Comparison of ENCODE assay signal across 8 cellular contexts in genomic region chr3:175941352-175941751, GRCh38.
DNase-seq lines count a peak whose midpoint lies in the region; ATAC-seq and TF ChIP-seq lines count a peak whose summit lies in the region.

No MANE protein-coding gene starts in this region.

- POLR2A ChIA-PET in naive thymus-derived CD8-positive, alpha-beta T cell (lab: Charles Lee) = no interaction called here

- TF ChIP-seq POLR2A in right lobe of liver (IDR thresholded peaks at IDR 0.05) = no peak

- H3K36me3 ChIP-seq in right lobe of liver = no peaks in the 10 kb centered on the region

- H3K4me3 ChIP-seq in GM12865 (ENCODE audit: low read depth, low read length) (no peak overlapping the region), right lobe of liver (peak overlapping the region in 1 of 3 donors; percentile 22)

- TF ChIP-seq CTCF in GM12865 (IDR thresholded peaks at IDR 0.05; ENCODE audit: insufficient read depth, low read depth, low read length, missing control alignments) (peak; percentile 68), VCaP (conservative IDR thresholded peaks at IDR 0.05) (0 out of 2 replicates have a peak, but pooled peaks have one; percentile 11), right lobe of liver (IDR thresholded peaks at IDR 0.05) (peak; percentile 23 to 64 (median 50))

- no peaks in the 10 kb centered on the region for H3K4me1 Mint-ChIP-seq in naive thymus-derived CD8-positive, alpha-beta T cell

- no peaks in the 10 kb centered on the region for H3K9me3 ChIP-seq in right lobe of liver

- peaks cover 15 to 54% (median 42%) of the 10 kb centered on the region in 9 donors for H3K9me3 Mint-ChIP-seq in naive thymus-derived CD8-positive, alpha-beta T cell

- H3K27ac Mint-ChIP-seq in naive thymus-derived CD8-positive, alpha-beta T cell = no peak overlapping the region

- DNase-seq in GM12865 (ENCODE audit: low read depth) (peak; percentile 54), right lobe of liver (peak in 2 of 3 donors; percentile 27 to 54)
- DNase-seq in central memory CD4-positive, alpha-beta T cell = no peak
- no peak for DNase-seq in activated naive CD4-positive, alpha-beta T cell (lab: John Stamatoyannopoulos, UW)
- no peak for DNase-seq in activated naive CD4-positive, alpha-beta T cell treated with anti-CD3 and anti-CD28 coated beads, Interleukin-2, amount 50 U/mL, for 16 hours
- no peak for DNase-seq in naive thymus-derived CD8-positive, alpha-beta T cell

- peaks cover 0 to 6% (median 0%) of the 10 kb centered on the region in 3 donors for H3K36me3 Mint-ChIP-seq in naive thymus-derived CD8-positive, alpha-beta T cell

- no peaks in the 10 kb centered on the region for H3K27me3 Mint-ChIP-seq in naive thymus-derived CD8-positive, alpha-beta T cell

- no peaks in the 10 kb centered on the region for H3K27me3 ChIP-seq in right lobe of liver

- no peak overlapping the region for H3K4me3 Mint-ChIP-seq in naive thymus-derived CD8-positive, alpha-beta T cell

- intact Hi-C loops in right lobe of liver (cut with DNase I) = no loop called here

- H3K4me1 ChIP-seq in right lobe of liver = peaks cover 0 to 1% (median 0%) of the 10 kb centered on the region in 4 donors

- ATAC-seq in HG02885 (IDR thresholded peaks at IDR 0.05; ENCODE audit: poor library complexity, unreplicated experiment) (peak; percentile 78), right lobe of liver (peak; percentile 76 to 95 (median 81))
- ATAC-seq in naive thymus-derived CD8-positive, alpha-beta T cell = no peak

- no peak overlapping the region for H3K27ac ChIP-seq in VCaP
- no peak overlapping the region for H3K27ac ChIP-seq in right lobe of liver

Comparison
In these comparisons a context has a peak if more than half of its experiments do, and no peak if none do; other contexts are left out.
1. DNase-seq: peak in GM12865 (single experiment) and right lobe of liver (2 of 3); none in central memory CD4-positive, alpha-beta T cell (single experiment), activated naive CD4-positive, alpha-beta T cell (0 of 4), activated naive CD4-positive, alpha-beta T cell treated with anti-CD3 and anti-CD28 coated beads, Interleukin-2, amount 50 U/mL, for 16 hours (single experiment) and naive thymus-derived CD8-positive, alpha-beta T cell (0 of 10).
2. CTCF ChIP-seq: peak in every context shown above with its lines; median percentile 68 in GM12865; 50 in right lobe of liver; 11 in VCaP.
3. ATAC-seq: peak in HG02885 (single experiment) and right lobe of liver (4 of 4); none in naive thymus-derived CD8-positive, alpha-beta T cell (0 of 2).